ENCODE assay signal across 8 cellular contexts in genomic region chr11:77994434-77995362, GRCh38. TPM values are rescaled to one million over a fixed set of nuclear protein-coding genes. Genes with fewer than 3 reads are reported as not detected.
DNase-seq lines count a peak whose midpoint lies in the region; FAIRE-seq and TF ChIP-seq lines count a peak whose summit lies in the region.

TSS of gene INTS4 (minus strand) at chr11:77994668. CDS start at chr11:77994643, 25 bp downstream.

- DNase-seq in GM04504 (ENCODE audit: low read depth) (peak; percentile 99), HFFc6 (peak; percentile 100), NB4 (ENCODE audit: low read depth) (peak; percentile 100), SK-N-MC (ENCODE audit: low read depth, low spot score) (peak; percentile 99), frontal cortex (ENCODE audit: low spot score in 2 of 2) (peak; percentile 77 to 92), neuronal stem cell (ENCODE audit: low spot score) (peak; percentile 98)
- peak; percentile 99 for DNase-seq in activated naive CD4-positive, alpha-beta T cell treated with anti-CD3 and anti-CD28 coated beads, Interleukin-2, amount 10 ng/mL, durations not matched to agents 7 days and 5 days

- no CpG with 5 or more reads among the region's 47 CpGs for WGBS in neuronal stem cell (ENCODE audit: extremely low coverage in 2 of 2, insufficient read length in 2 of 2, insufficient replicate concordance in 1 of 2), 2 donors

- TF ChIP-seq POLR2A in NB4 (IDR thresholded peaks at IDR 0.05; ENCODE audit: extremely low read depth, insufficient read length): peak; percentile 72

- TF ChIP-seq CTCF in HFFc6 (IDR thresholded peaks at IDR 0.05) (no peak; the same call in 1 of the 2 replicates), NB4 (IDR thresholded peaks at IDR 0.05; ENCODE audit: low read depth, low read length) (no peak), subcutaneous adipose tissue (IDR thresholded peaks at IDR 0.05; ENCODE audit: low read depth) (no peak)

- no peak within 1 kb of the TSS for H3K14ac ChIP-seq in neuronal stem cell (ENCODE audit: low read length)

- no peak within 1 kb of the TSS for H3K4ac ChIP-seq in neuronal stem cell (ENCODE audit: low read length)

- H2BK5ac ChIP-seq in neuronal stem cell (ENCODE audit: low read length): no peak within 1 kb of the TSS

- H3K9me3 Mint-ChIP-seq in HFFc6: no peaks in the 10 kb centered on the region
- H3K9me3 Mint-ChIP-seq in activated naive CD4-positive, alpha-beta T cell treated with anti-CD3 and anti-CD28 coated beads, Interleukin-2, amount 10 ng/mL, durations not matched to agents 7 days and 5 days: no peaks in the 10 kb centered on the region

- H4K91ac ChIP-seq in neuronal stem cell (ENCODE audit: low read depth, low read length, poor library complexity): no peak within 1 kb of the TSS

- no peak within 1 kb of the TSS for H4K8ac ChIP-seq in neuronal stem cell (ENCODE audit: low read depth, low read length)

- H2BK120ac ChIP-seq in neuronal stem cell (ENCODE audit: low read depth, low read length): no peak within 1 kb of the TSS

- peaks cover 18% of the 10 kb centered on the region for H3K4me1 Mint-ChIP-seq in HFFc6 (ENCODE audit: low read depth)
- H3K4me1 Mint-ChIP-seq in activated naive CD4-positive, alpha-beta T cell treated with anti-CD3 and anti-CD28 coated beads, Interleukin-2, amount 10 ng/mL, durations not matched to agents 7 days and 5 days: peaks cover 20% of the 10 kb centered on the region

- no peak within 1 kb of the TSS for H3K18ac ChIP-seq in neuronal stem cell (ENCODE audit: low read length)

- peaks cover 5 to 12% of the 10 kb centered on the region in 2 donors for H3K4me1 ChIP-seq in neuronal stem cell (ENCODE audit: control insufficient read depth in 2 of 2, insufficient read depth in 1 of 2, low read depth in 1 of 2, low read length in 2 of 2)

- no peak within 1 kb of the TSS for H2BK12ac ChIP-seq in neuronal stem cell (ENCODE audit: low read length)

- CTCF ChIA-PET in activated naive CD4-positive, alpha-beta T cell treated with anti-CD3 and anti-CD28 coated beads, Interleukin-2, amount 10 ng/mL, durations not matched to agents 7 days and 5 days (lab: Charles Lee): interaction anchor here (0.6 to 1.8 kb wide), 6 partner anchors 10 to 570 kb away, joined by 3 to 14 read pairs (median 5); partner anchors contain the start of gene RSF1

- FAIRE-seq in frontal cortex (lab: Jason Lieb, UNC): no peak

- peak within 1 kb of the TSS; percentile 70 for H3K4me2 ChIP-seq in neuronal stem cell (ENCODE audit: insufficient read depth, low read length, poor library complexity, severe bottlenecking)

- no peak within 1 kb of the TSS for H2BK15ac ChIP-seq in neuronal stem cell (ENCODE audit: low read length)

- peak within 1 kb of the TSS; percentile 80 for H2AFZ ChIP-seq in neuronal stem cell (ENCODE audit: low read length)

- H3K4me3 Mint-ChIP-seq in HFFc6: peak within 1 kb of the TSS; percentile 99
- peak within 1 kb of the TSS; percentile 90 for H3K4me3 Mint-ChIP-seq in activated naive CD4-positive, alpha-beta T cell treated with anti-CD3 and anti-CD28 coated beads, Interleukin-2, amount 10 ng/mL, durations not matched to agents 7 days and 5 days

- no peaks in the 10 kb centered on the region for H3K27me3 ChIP-seq in neuronal stem cell (ENCODE audit: control insufficient read depth in 3 of 3, insufficient read depth in 3 of 3, low read depth in 1 of 3, low read length in 3 of 3)

- H3K27ac Mint-ChIP-seq in HFFc6: peak within 1 kb of the TSS; percentile 88
- peak within 1 kb of the TSS; percentile 92 for H3K27ac Mint-ChIP-seq in activated naive CD4-positive, alpha-beta T cell treated with anti-CD3 and anti-CD28 coated beads, Interleukin-2, amount 10 ng/mL, durations not matched to agents 7 days and 5 days

- H3K9ac ChIP-seq in SK-N-MC (ENCODE audit: insufficient read length): peak within 1 kb of the TSS; percentile 96
- H3K9ac ChIP-seq in neuronal stem cell (ENCODE audit: low read depth, low read length, poor library complexity): no peak within 1 kb of the TSS

- H3K4me3 ChIP-seq in NB4 (ENCODE audit: low read depth, low read length) (peak within 1 kb of the TSS; percentile 94), SK-N-MC (peak within 1 kb of the TSS; percentile 98), neuronal stem cell (ENCODE audit: low read length in 2 of 2) (peak within 1 kb of the TSS; percentile 81 to 94)

- H3K9me3 ChIP-seq in SK-N-MC (ENCODE audit: low read depth, low read length): no peaks in the 10 kb centered on the region
- no peaks in the 10 kb centered on the region for H3K9me3 ChIP-seq in neuronal stem cell (replicated peaks in 1 of 2; ENCODE audit: control insufficient read depth in 2 of 2, insufficient read depth in 1 of 2, low read depth in 1 of 2, low read length in 2 of 2)

- peak within 1 kb of the TSS; percentile 92 for H3K27ac ChIP-seq in SK-N-MC
- peak within 1 kb of the TSS; percentile 83 for H3K27ac ChIP-seq in neuronal stem cell (replicated peaks; ENCODE audit: low read length)

- H3K23ac ChIP-seq in neuronal stem cell (ENCODE audit: low read depth, low read length, poor library complexity): no peak within 1 kb of the TSS

- no peak within 1 kb of the TSS for H2AK5ac ChIP-seq in neuronal stem cell (ENCODE audit: low read depth, low read length)

- H3K36me3 ChIP-seq in SK-N-MC (ENCODE audit: insufficient read depth, low read length) (peaks cover 11% of the 10 kb centered on the region), neuronal stem cell (replicated peaks in 1 of 2; ENCODE audit: control insufficient read depth in 2 of 2, insufficient read depth in 2 of 2, low read length in 2 of 2) (peaks cover 5 to 24% of the 10 kb centered on the region in 2 donors)

- no peaks in the 10 kb centered on the region for H3K27me3 Mint-ChIP-seq in HFFc6 (ENCODE audit: insufficient read depth)
- H3K27me3 Mint-ChIP-seq in activated naive CD4-positive, alpha-beta T cell treated with anti-CD3 and anti-CD28 coated beads, Interleukin-2, amount 10 ng/mL, durations not matched to agents 7 days and 5 days: no peaks in the 10 kb centered on the region

- peaks cover 5% of the 10 kb centered on the region for H3K79me1 ChIP-seq in neuronal stem cell (ENCODE audit: low read depth, low read length)

- no peaks in the 10 kb centered on the region for H3K36me3 Mint-ChIP-seq in HFFc6 (ENCODE audit: low read depth)
- no peaks in the 10 kb centered on the region for H3K36me3 Mint-ChIP-seq in activated naive CD4-positive, alpha-beta T cell treated with anti-CD3 and anti-CD28 coated beads, Interleukin-2, amount 10 ng/mL, durations not matched to agents 7 days and 5 days

RNA-seq across cellular contexts. Expression of gene INTS4, which starts in this region (rescaled TPM):
- total RNA-seq in HFFc6 (2021; fragmentation: NEBNext Ultra II Directional; extraction: Animal tissue kit (Norgen Biotek cat#: 25700)): 10 to 100 TPM; 23.8 to 30.1 (median 28.3) TPM
- 46.9 TPM for total RNA-seq in frontal cortex
- 21.9 TPM for polyA plus RNA-seq in neuronal stem cell (2013, experiment 1 of 2)
- polyA plus RNA-seq in neuronal stem cell (2013, experiment 2 of 2): 20.9 TPM
- 10 to 100 TPM; 30.3 to 41.5 (median 34.3) TPM for total RNA-seq in subcutaneous adipose tissue

Comparison
In these comparisons a context has a peak if more than half of its experiments do, and no peak if none do; other contexts are left out.
1. Peak in every context shown above with its lines: DNase-seq, H3K4me3 ChIP-seq and H3K27ac ChIP-seq.